Comparison of ENCODE assay signal across 15 cellular contexts in genomic region chr2:68790600-68790999, GRCh38. TPM values are rescaled to one million over a fixed set of nuclear protein-coding genes. Genes with fewer than 3 reads are reported as not detected.
DNase-seq lines count a peak whose midpoint lies in the region; ATAC-seq and TF ChIP-seq lines count a peak whose summit lies in the region.
"Had no signal": no experiment of that assay in that cellular context is flagged by ENCODE, and none has a peak within 500 bp of the region (broad histone marks: within the 10 kb centered on the region; RNA-seq: fewer than 3 reads in every experiment).

No MANE protein-coding gene starts in this region.

- H3K9me3 Mint-ChIP-seq in activated naive CD4-positive, alpha-beta T cell treated with anti-CD3 and anti-CD28 coated beads, Interleukin-2, amount 50 U/mL, for 24 hours: no peaks in the 10 kb centered on the region
- no peaks in the 10 kb centered on the region for H3K9me3 Mint-ChIP-seq in activated B cell treated with CpG ODN at 0.5 μM for 24 hours
- H3K9me3 Mint-ChIP-seq in stimulated activated naive B cell treated with anti-CD40 and anti-IgM and Interleukin-4, amounts not matched to agents 10 μg/mL and 1 μg/mL and 100 μg/mL, for 72 hours: peaks cover 2 to 4% of the 10 kb centered on the region in 2 donors
- H3K9me3 Mint-ChIP-seq: neural progenitor cell had no signal

- H3K27me3 Mint-ChIP-seq in activated naive CD4-positive, alpha-beta T cell treated with anti-CD3 and anti-CD28 coated beads, Interleukin-2, amount 50 U/mL, for 24 hours: no peaks in the 10 kb centered on the region
- no peaks in the 10 kb centered on the region for H3K27me3 Mint-ChIP-seq in activated B cell treated with CpG ODN at 0.5 μM for 24 hours
- H3K27me3 Mint-ChIP-seq in stimulated activated naive B cell treated with anti-CD40 and anti-IgM and Interleukin-4, amounts not matched to agents 10 μg/mL and 1 μg/mL and 100 μg/mL, for 72 hours: no peaks in the 10 kb centered on the region

- no peaks in the 10 kb centered on the region for H3K36me3 ChIP-seq in hepatocyte (replicated peaks; ENCODE audit: insufficient read depth, low read depth)
- H3K36me3 ChIP-seq: neural progenitor cell had no signal

- H3K4me1 ChIP-seq in hepatocyte (ENCODE audit: insufficient read depth): no peaks in the 10 kb centered on the region
- H3K4me1 ChIP-seq: body of pancreas, neural progenitor cell had no signal

- H2AFZ ChIP-seq in hepatocyte: no peak overlapping the region
- H2AFZ ChIP-seq: neural progenitor cell had no signal

- no peak overlapping the region for H3K4me3 Mint-ChIP-seq in activated naive CD4-positive, alpha-beta T cell treated with anti-CD3 and anti-CD28 coated beads, Interleukin-2, amount 50 U/mL, for 24 hours
- peak overlapping the region; percentile 44 for H3K4me3 Mint-ChIP-seq in activated B cell treated with CpG ODN at 0.5 μM for 24 hours
- peak overlapping the region; percentile 59 to 73 for H3K4me3 Mint-ChIP-seq in stimulated activated naive B cell treated with anti-CD40 and anti-IgM and Interleukin-4, amounts not matched to agents 10 μg/mL and 1 μg/mL and 100 μg/mL, for 72 hours
- H3K4me3 Mint-ChIP-seq: neural progenitor cell had no signal

- no peak for TF ChIP-seq CTCF in activated B cell treated with CpG ODN at 0.5 μM for 24 hours (IDR thresholded peaks at IDR 0.05)
- no peak for TF ChIP-seq CTCF in hepatocyte (IDR thresholded peaks at IDR 0.05; ENCODE audit: poor library complexity)

- peaks cover 59% of the 10 kb centered on the region for H3K4me1 Mint-ChIP-seq in activated naive CD4-positive, alpha-beta T cell treated with anti-CD3 and anti-CD28 coated beads, Interleukin-2, amount 50 U/mL, for 24 hours
- peaks cover 57% of the 10 kb centered on the region for H3K4me1 Mint-ChIP-seq in activated B cell treated with CpG ODN at 0.5 μM for 24 hours
- H3K4me1 Mint-ChIP-seq in stimulated activated naive B cell treated with anti-CD40 and anti-IgM and Interleukin-4, amounts not matched to agents 10 μg/mL and 1 μg/mL and 100 μg/mL, for 72 hours: peaks cover 0 to 53% of the 10 kb centered on the region in 2 donors
- H3K4me1 Mint-ChIP-seq: neural progenitor cell had no signal

- intact Hi-C loops in activated B cell treated with CpG ODN at 0.5 μM for 24 hours (cut with micrococcal nuclease): no loop called here

- H3K27ac Mint-ChIP-seq in activated naive CD4-positive, alpha-beta T cell treated with anti-CD3 and anti-CD28 coated beads, Interleukin-2, amount 50 U/mL, for 24 hours: peak overlapping the region; percentile 93
- no peak overlapping the region for H3K27ac Mint-ChIP-seq in activated B cell treated with CpG ODN at 0.5 μM for 24 hours
- peak overlapping the region; percentile 97 for H3K27ac Mint-ChIP-seq in stimulated activated naive B cell treated with anti-CD40 and anti-IgM and Interleukin-4, amounts not matched to agents 10 μg/mL and 1 μg/mL and 100 μg/mL, for 72 hours
- H3K27ac Mint-ChIP-seq: neural progenitor cell had no signal

- no peak overlapping the region for H3K4me3 ChIP-seq in hepatocyte
- H3K4me3 ChIP-seq: body of pancreas, neural progenitor cell had no signal

- no peaks in the 10 kb centered on the region for H3K9me2 ChIP-seq in hepatocyte (replicated peaks; ENCODE audit: insufficient read depth)

- H3K9me3 ChIP-seq in hepatocyte (ENCODE audit: low read depth): no peaks in the 10 kb centered on the region
- H3K9me3 ChIP-seq: body of pancreas had no signal

- H3K36me3 Mint-ChIP-seq in activated naive CD4-positive, alpha-beta T cell treated with anti-CD3 and anti-CD28 coated beads, Interleukin-2, amount 50 U/mL, for 24 hours: peaks cover 32% of the 10 kb centered on the region
- peaks cover 56% of the 10 kb centered on the region for H3K36me3 Mint-ChIP-seq in activated B cell treated with CpG ODN at 0.5 μM for 24 hours (ENCODE audit: low read depth)
- H3K36me3 Mint-ChIP-seq in stimulated activated naive B cell treated with anti-CD40 and anti-IgM and Interleukin-4, amounts not matched to agents 10 μg/mL and 1 μg/mL and 100 μg/mL, for 72 hours: peaks cover 54 to 62% of the 10 kb centered on the region in 2 donors
- H3K36me3 Mint-ChIP-seq: neural progenitor cell had no signal

- peak overlapping the region; percentile 12 for H3K27ac ChIP-seq in hepatocyte
- H3K27ac ChIP-seq: body of pancreas, neural progenitor cell had no signal

- H4K20me1 ChIP-seq in hepatocyte (ENCODE audit: insufficient read depth, poor library complexity, severe bottlenecking): no peaks in the 10 kb centered on the region

- no peak for DNase-seq in activated naive CD4-positive, alpha-beta T cell (lab: John Stamatoyannopoulos, UW)
- no peak for DNase-seq in activated B cell treated with CpG ODN at 0.5 μM for 24 hours
- no peak for DNase-seq in hepatocyte (ENCODE audit: low spot score)
- DNase-seq in stimulated activated naive B cell treated with anti-CD40 and anti-IgM and Interleukin-4, amounts not matched to agents 10 μg/mL and 1 μg/mL and 100 μg/mL, for 72 hours: no peak
- no peak for DNase-seq in inferior parietal cortex (ENCODE audit: extremely low spot score)
- DNase-seq: activated CD4-positive, alpha-beta T cell treated with anti-CD3 and anti-CD28 coated beads for 48 hours; activated effector memory CD4-positive, alpha-beta T cell treated with Interleukin-2 at 50 U/mL for 16 hours; body of pancreas; H7; retina had no signal

- no peak overlapping the region for H3K4me2 ChIP-seq in hepatocyte
- H3K4me2 ChIP-seq: neural progenitor cell had no signal

- ATAC-seq in activated B cell treated with CpG ODN at 0.5 μM for 24 hours (ENCODE audit: low read depth) (no peak), GM18498 (IDR thresholded peaks at IDR 0.05; ENCODE audit: unreplicated experiment) (no peak), HG03280 (IDR thresholded peaks at IDR 0.05; ENCODE audit: unreplicated experiment) (no peak)
- no peak for ATAC-seq in stimulated activated naive B cell treated with anti-CD40 and anti-IgM and Interleukin-4, amounts not matched to agents 10 μg/mL and 1 μg/mL and 100 μg/mL, for 72 hours (replicated peaks)
- ATAC-seq: body of pancreas, Right ventricle myocardium inferior had no signal

- H3K27me3 ChIP-seq in hepatocyte: no peaks in the 10 kb centered on the region
- H3K27me3 ChIP-seq: body of pancreas, neural progenitor cell had no signal

- 55% methylated on average over 7 of the region's 7 CpGs for WGBS in hepatocyte (ENCODE audit: low lambda C conversion rate, missing lambda C conversion rate)

- CTCF ChIA-PET in activated B cell treated with CpG ODN at 0.5 μM for 24 hours (lab: Charles Lee): interaction anchor here (0.9 to 3.4 kb wide), 7 partner anchors 14 to 328 kb away, joined by 3 to 20 read pairs (median 4); no protein-coding TSS in a partner anchor

- POLR2A ChIA-PET in activated B cell treated with CpG ODN at 0.5 μM for 24 hours (lab: Charles Lee): interaction anchor here (0.8 to 22.1 kb wide), 20 partner anchors 9 to 324 kb away, joined by 3 to 1418 read pairs (median 12); partner anchors contain the start of genes APLF, ARHGAP25 and FBXO48

- H3K79me2 ChIP-seq in hepatocyte: no peaks in the 10 kb centered on the region

RNA-seq across cellular contexts. Expression of gene ARHGAP25, which starts 56.0 kb away (rescaled TPM):
- total RNA-seq in activated B cell treated with CpG ODN at 0.5 μM for 24 hours: 324 and 336 TPM in 2 replicates
- 0.47 TPM in 1 of 2 replicates, not detected in the other for total RNA-seq in hepatocyte
- polyA plus RNA-seq in hepatocyte: 0.12 and 0.21 TPM in 2 replicates

Comparison
In these comparisons a context has a peak if more than half of its experiments do, and no peak if none do; other contexts are left out.
1. RNA of gene ARHGAP25, which starts 56.0 kb away (total RNA-seq): 324 to 336 TPM in activated B cell treated with CpG ODN at 0.5 μM for 24 hours; 0.47 TPM in hepatocyte; every median in the first group is over 100 times any median in the second.